ENCODE assay signal across 19 cellular contexts in genomic region chr14:79376557-79376956, GRCh38.
"Had no signal": no experiment of that assay in that cellular context is flagged by ENCODE, and none has a peak within 500 bp of the region (broad histone marks: within the 10 kb centered on the region; RNA-seq: fewer than 3 reads in every experiment).

No MANE protein-coding gene starts in this region.

- H3K36me3 ChIP-seq: ovary, spleen, tibial artery had no signal

- H3K27me3 ChIP-seq: dorsolateral prefrontal cortex, ovary, spleen, testis, tibial artery had no signal

- H3K27ac ChIP-seq: dorsolateral prefrontal cortex, ovary, psoas muscle, skin epidermis, spleen, testis, tibial artery had no signal

- ATAC-seq: left lobe of liver; natural killer cell; psoas muscle; right cardiac atrium; stimulated activated memory B cell treated with anti-CD40 and anti-IgM and Interleukin-4, amounts not matched to agents 10 μg/mL and 1 μg/mL and 100 μg/mL, for 72 hours; stimulated activated naive CD8-positive, alpha-beta T cell treated with anti-CD3 and anti-CD28 coated beads, Interleukin-15, Interleukin-2, amounts not matched to agents 100 U/mL and 50 U/mL, for 24 hours had no signal

- DNase-seq: dorsolateral prefrontal cortex; effector CD4-positive, alpha-beta T cell; kidney; natural killer cell; occipital lobe; ovary; posterior cingulate gyrus; psoas muscle; right cardiac atrium; spleen; stimulated activated CD4-positive, alpha-beta T cell treated with anti-CD3 and anti-CD28 coated beads, Interleukin-4, amount 100 ng/mL, for 4 hours; stimulated activated naive CD8-positive, alpha-beta T cell treated with anti-CD3 and anti-CD28 coated beads, Interleukin-15, Interleukin-2, amounts not matched to agents 100 U/mL and 50 U/mL, for 24 hours; substantia nigra; testis; tibial artery had no signal

- H3K9me3 ChIP-seq: ovary, psoas muscle, spleen, testis, tibial artery had no signal

- H3K4me3 ChIP-seq: dorsolateral prefrontal cortex, lung, ovary, psoas muscle, skin epidermis, spleen, testis, tibial artery had no signal

- H3K4me1 ChIP-seq: psoas muscle, spleen, testis, tibial artery had no signal
